ENCODE assay signal across 7 cellular contexts in the genomic region with DNA sequence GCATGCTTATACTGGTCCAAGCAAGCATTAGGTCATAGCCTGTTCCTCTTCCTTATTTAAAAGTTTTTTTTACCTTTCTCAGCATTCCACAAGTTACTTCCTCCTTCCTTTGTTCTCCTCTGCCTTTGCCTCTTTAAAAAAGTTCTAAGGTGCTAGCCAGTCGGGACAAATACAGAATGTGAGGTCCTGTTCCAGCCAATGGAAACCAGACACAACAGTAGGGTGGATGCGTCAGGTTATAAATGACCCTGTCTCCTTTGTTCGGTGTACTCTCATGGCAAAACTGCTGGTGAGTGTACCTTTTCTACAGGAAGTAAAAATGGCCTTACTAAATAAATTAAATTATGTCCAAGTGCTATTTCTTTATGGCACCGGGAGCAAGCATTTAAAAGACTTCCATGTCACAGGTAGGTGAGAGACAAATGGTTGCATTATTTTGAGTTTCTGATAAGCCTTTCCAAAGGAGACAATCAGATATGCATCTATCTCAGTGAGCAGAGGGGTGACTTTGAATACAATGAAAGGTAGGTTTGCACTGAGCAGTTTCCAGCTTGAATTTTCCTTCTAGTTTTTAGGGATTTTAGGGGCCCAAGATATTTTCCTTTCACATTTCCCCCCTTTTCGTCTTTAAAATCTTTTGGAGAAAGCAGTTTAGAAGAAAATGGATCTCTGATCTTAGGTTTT.
DNase-seq lines count a peak whose midpoint lies in the region; ATAC-seq and TF ChIP-seq lines count a peak whose summit lies in the region.
"Not testable (repeated sequence)": the region's sequence is repeated elsewhere in the genome, so short reads cannot be mapped to it uniquely, and the experiment has no call there.

No MANE protein-coding gene starts in this region.

- H3K27ac Mint-ChIP-seq in endodermal cell (peak overlapping the region; percentile 78), mesothelial cell of epicardium (peak overlapping the region; percentile 90), progenitor cell of endocrine pancreas (peak overlapping the region; percentile 87)

- not testable (repeated sequence) for H3K27me3 Mint-ChIP-seq in endodermal cell (ENCODE audit: insufficient read depth); mesothelial cell of epicardium (ENCODE audit: low read depth); progenitor cell of endocrine pancreas

- H3K27me3 ChIP-seq in HUES64 (ENCODE audit: insufficient read depth, low read length); RWPE2 (ENCODE audit: insufficient read depth, poor library complexity, severe bottlenecking); endodermal cell (ENCODE audit: control insufficient read depth, insufficient read depth, low read length, poor library complexity, severe bottlenecking); esophagus squamous epithelium: not testable (repeated sequence)

- WGBS in HUES64, result 72% methylated on average over 5 of the region's 5 CpGs
- WGBS in endodermal cell (ENCODE audit: insufficient coverage in 1 of 2, insufficient read length in 1 of 2), 2 experiments, result 58 to 68% methylated on average over 2 to 5 of the region's 5 CpGs
- WGBS in esophagus squamous epithelium, 2 donors, result 24 to 34% methylated on average over 5 of the region's 5 CpGs

- not testable (repeated sequence) for H3K36me3 ChIP-seq in HUES64 (ENCODE audit: insufficient read depth, low read length); RWPE2 (ENCODE audit: low read depth); esophagus squamous epithelium
- peaks cover 34% of the 10 kb centered on the region for H3K36me3 ChIP-seq in endodermal cell (ENCODE audit: control insufficient read depth, insufficient read depth, low read length)

- H3K9ac ChIP-seq in HUES64 (ENCODE audit: low read depth, low read length), result not testable (repeated sequence)
- H3K9ac ChIP-seq in endodermal cell (ENCODE audit: extremely low read depth, low read length, poor library complexity, severe bottlenecking), result peak overlapping the region; percentile 53

- H3K9me3 ChIP-seq in HUES64 (ENCODE audit: insufficient read depth, low read depth, low read length) (peaks cover 34% of the 10 kb centered on the region), RWPE2 (ENCODE audit: severe bottlenecking) (peaks cover 21% of the 10 kb centered on the region), endodermal cell (ENCODE audit: control insufficient read depth, low read length) (peaks cover 46% of the 10 kb centered on the region)
- H3K9me3 ChIP-seq in esophagus squamous epithelium, result not testable (repeated sequence)

- not testable (repeated sequence) for TF ChIP-seq CTCF in RWPE2 (IDR thresholded peaks at IDR 0.05; ENCODE audit: poor library complexity, severe bottlenecking); endodermal cell (conservative IDR thresholded peaks at IDR 0.05); esophagus squamous epithelium (IDR thresholded peaks at IDR 0.05); mesothelial cell of epicardium (IDR thresholded peaks at IDR 0.05; ENCODE audit: unreplicated experiment); progenitor cell of endocrine pancreas (IDR thresholded peaks at IDR 0.05; ENCODE audit: unreplicated experiment)

- H3K36me3 Mint-ChIP-seq in endodermal cell (ENCODE audit: low read depth) (peaks cover 39% of the 10 kb centered on the region), mesothelial cell of epicardium (peaks cover 12% of the 10 kb centered on the region)
- H3K36me3 Mint-ChIP-seq in progenitor cell of endocrine pancreas (ENCODE audit: insufficient read depth), result not testable (repeated sequence)

- peaks cover 23% of the 10 kb centered on the region for H3K4me1 ChIP-seq in HUES64 (ENCODE audit: insufficient read depth, low read length)
- not testable (repeated sequence) for H3K4me1 ChIP-seq in RWPE2 (ENCODE audit: insufficient read depth, poor library complexity, severe bottlenecking); endodermal cell (ENCODE audit: control insufficient read depth, insufficient read depth, low read length)
- peaks cover 0 to 21% (median 4%) of the 10 kb centered on the region in 3 donors for H3K4me1 ChIP-seq in esophagus squamous epithelium

- intact Hi-C loops in esophagus squamous epithelium (cut with DNase I), result not testable (repeated sequence)

- H3K4me3 ChIP-seq in HUES64 (ENCODE audit: low read length), result not testable (repeated sequence)
- H3K4me3 ChIP-seq in RWPE2 (ENCODE audit: severe bottlenecking) (peak overlapping the region; percentile 5), endodermal cell (ENCODE audit: low read length) (peak overlapping the region; percentile 70), esophagus squamous epithelium (peak overlapping the region; percentile 26 to 45 (median 34))

- DNase-seq in RWPE2 (ENCODE audit: low spot score); endodermal cell; esophagus squamous epithelium (lab: John Stamatoyannopoulos, UW); progenitor cell of endocrine pancreas (ENCODE audit: low spot score, unreplicated experiment): not testable (repeated sequence)
- DNase-seq in mesothelial cell of epicardium (ENCODE audit: low spot score in 2 of 2, unreplicated experiment in 2 of 2), result peak in 1 of 2 experiments; percentile 7
- peak; percentile 72 for DNase-seq in ureter (ENCODE audit: low spot score)

- peaks cover 49% of the 10 kb centered on the region for H3K9me3 Mint-ChIP-seq in endodermal cell
- peaks cover 13% of the 10 kb centered on the region for H3K9me3 Mint-ChIP-seq in mesothelial cell of epicardium
- peaks cover 19% of the 10 kb centered on the region for H3K9me3 Mint-ChIP-seq in progenitor cell of endocrine pancreas (ENCODE audit: low read depth)

- ATAC-seq in RWPE2 (ENCODE audit: low read depth), result not testable (repeated sequence)

- peak in 3 of 4 donors; percentile 40 to 66 (median 54) for TF ChIP-seq POLR2A in esophagus squamous epithelium (IDR thresholded peaks at IDR 0.05)

- peak overlapping the region; percentile 18; the same call in 1 of the 2 replicates for H3K27ac ChIP-seq in HUES64 (ENCODE audit: low read depth, low read length)
- H3K27ac ChIP-seq in RWPE2 (ENCODE audit: poor library complexity, severe bottlenecking), result peak overlapping the region; percentile 70
- not testable (repeated sequence) for H3K27ac ChIP-seq in endodermal cell (ENCODE audit: low read depth, low read length)
- H3K27ac ChIP-seq in esophagus squamous epithelium, result peak overlapping the region; percentile 47 to 88 (median 86)

- H3K4me1 Mint-ChIP-seq in endodermal cell, result peaks cover 44% of the 10 kb centered on the region
- H3K4me1 Mint-ChIP-seq in mesothelial cell of epicardium, result not testable (repeated sequence)
- peaks cover 23% of the 10 kb centered on the region for H3K4me1 Mint-ChIP-seq in progenitor cell of endocrine pancreas (ENCODE audit: low read depth)

- H3K4me3 Mint-ChIP-seq in endodermal cell, result peak overlapping the region; percentile 29
- H3K4me3 Mint-ChIP-seq in mesothelial cell of epicardium, result peak overlapping the region; percentile 18
- H3K4me3 Mint-ChIP-seq in progenitor cell of endocrine pancreas (ENCODE audit: low read depth), result not testable (repeated sequence)
